Comparison of ENCODE assay signal across 1 cellular context in genomic region chr4:21896767-21897166, GRCh38.
TF ChIP-seq lines count a peak whose summit lies in the region.

No MANE protein-coding gene starts in this region.

TF ChIP-seq in HEK293, 187 proteins besides CTCF, POLR2A, EP300 and RAD21:
- 0 out of 2 replicates have a peak, but pooled peaks have one; percentile 48 for TF ChIP-seq ZNF518A (tag by site-specific recombination; conservative IDR thresholded peaks at IDR 0.05; ENCODE audit: low read depth)
- TF ChIP-seq BCL6B (tag by site-specific recombination; IDR thresholded peaks at IDR 0.05) = no peak
- TF ChIP-seq ZNF555 (tag by site-specific recombination; conservative IDR thresholded peaks at IDR 0.05) = peak; percentile 43
- peak; percentile 63; the same call in 1 of the 2 replicates for TF ChIP-seq ZNF394 (tag by site-specific recombination; IDR thresholded peaks at IDR 0.05; ENCODE audit: borderline replicate concordance)
- no peak for TF ChIP-seq ZNF302 (tag by site-specific recombination; IDR thresholded peaks at IDR 0.05; ENCODE audit: low read depth)
- TF ChIP-seq ZNF426 (tag by site-specific recombination; IDR thresholded peaks at IDR 0.05) = peak; percentile 59
- TF ChIP-seq FEZF1 (tag by site-specific recombination; IDR thresholded peaks at IDR 0.05) = no peak
- TF ChIP-seq ZNF501 (tag by site-specific recombination; IDR thresholded peaks at IDR 0.05) = no peak
- TF ChIP-seq ZNF623 (tag by site-specific recombination; IDR thresholded peaks at IDR 0.05) = peak; percentile 46; the same call in 1 of the 2 replicates
- peak; percentile 50 for TF ChIP-seq ZBTB11 (tag by site-specific recombination; conservative IDR thresholded peaks at IDR 0.05; ENCODE audit: low read depth)
